In the genomic region with DNA sequence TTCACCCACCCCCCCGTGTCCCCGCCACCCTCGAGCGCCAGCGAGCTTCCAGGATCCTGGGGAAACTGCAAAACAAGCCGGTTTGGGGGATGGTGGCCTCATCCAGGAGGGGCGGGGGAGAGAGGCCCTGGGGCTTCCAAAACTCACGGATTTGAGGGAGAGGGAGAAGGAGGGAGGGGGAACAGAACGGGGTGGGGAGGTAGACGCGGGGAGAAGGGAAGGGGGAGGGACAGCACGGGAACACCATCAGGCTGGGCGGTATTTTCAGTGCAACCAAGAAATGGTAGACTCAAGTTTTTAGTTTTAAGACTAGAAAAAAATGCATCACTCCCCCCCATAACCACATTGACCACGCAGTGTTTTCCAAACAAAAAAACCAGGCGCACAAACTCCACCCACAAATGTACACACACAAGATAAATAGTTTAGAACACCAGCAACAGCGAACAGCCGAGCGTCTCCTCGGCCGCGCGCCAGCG, we compare ENCODE assay signal across 6 cellular contexts. TPM values are rescaled to one million over a fixed set of nuclear protein-coding genes. Genes with fewer than 3 reads are reported as not detected.
A peak's percentile ranks its signal among the peaks of the same experiment; 100 is the strongest.
DNase-seq lines count a peak whose midpoint lies in the region; ATAC-seq and TF ChIP-seq lines count a peak whose summit lies in the region.

No MANE protein-coding gene starts in this region.

- H3K27ac Mint-ChIP-seq in CD4-positive, alpha-beta T cell = no peak overlapping the region

- no peaks in the 10 kb centered on the region for H3K9me3 ChIP-seq in CD4-positive, alpha-beta T cell (ENCODE audit: control insufficient read depth, low read length)

- POLR2A ChIA-PET in CD4-positive, alpha-beta T cell (lab: Charles Lee) = interaction anchor here (1.9 kb wide), 1 partner anchor 122 kb away, joined by 7 read pairs; a partner anchor contains a TSS
- POLR2A ChIA-PET in RWPE1 (lab: Yijun Ruan, JAX; ENCODE audit: low non-redundant PET) = interaction anchor here (0.5 to 1.1 kb wide), 3 partner anchors 45 to 149 kb away, joined by 3 to 4 read pairs (median 4); no protein-coding TSS in a partner anchor

- ATAC-seq in CD4-positive, alpha-beta T cell (ENCODE audit: poor library complexity) = no peak

- CTCF ChIA-PET in CD4-positive, alpha-beta T cell (lab: Charles Lee) = no interaction called here
- CTCF ChIA-PET in RWPE1 (lab: Yijun Ruan, JAX) = interaction anchor here (0.6 to 2.2 kb wide), 6 partner anchors 7 to 272 kb away, joined by 3 to 7 read pairs (median 4); no protein-coding TSS in a partner anchor

- peaks cover 21% of the 10 kb centered on the region for H3K27me3 Mint-ChIP-seq in CD4-positive, alpha-beta T cell

- peaks cover 10% of the 10 kb centered on the region for H3K4me1 Mint-ChIP-seq in CD4-positive, alpha-beta T cell (ENCODE audit: low read depth)

- H3K9me3 Mint-ChIP-seq in CD4-positive, alpha-beta T cell = no peaks in the 10 kb centered on the region

- intact Hi-C loops in CD4-positive, alpha-beta T cell (cut with DNase I, micrococcal nuclease) = loop anchor here in 1 of 2 experiments (5.0 kb wide), 1 partner anchor 162 kb away; no protein-coding TSS in a partner anchor

- no peak for DNase-seq in CD4-positive, alpha-beta T cell
- no peak for DNase-seq in RWPE1 (ENCODE audit: low spot score)
- DNase-seq in islet precursor cell = peak; percentile 61
- no peak for DNase-seq in KBM-7
- DNase-seq in A172 (ENCODE audit: low spot score) = no peak
- no peak for DNase-seq in epidermal melanocyte (ENCODE audit: insufficient read length, low spot score)

- H3K27ac ChIP-seq in CD4-positive, alpha-beta T cell (ENCODE audit: low read depth, low read length) = no peak overlapping the region
- H3K27ac ChIP-seq in RWPE1 = peak overlapping the region; percentile 92

- peak overlapping the region; percentile 82 for H3K4me3 Mint-ChIP-seq in CD4-positive, alpha-beta T cell

- no peaks in the 10 kb centered on the region for H3K36me3 Mint-ChIP-seq in CD4-positive, alpha-beta T cell (ENCODE audit: low read depth)

- in situ Hi-C loops in KBM-7 (cut with MboI; ENCODE audit: low pct_unique_long_range_greater_than_20kb, low sequenced_read_pairs) = no loop called here

- peaks cover 50% of the 10 kb centered on the region for H3K27me3 ChIP-seq in CD4-positive, alpha-beta T cell (ENCODE audit: control insufficient read depth, insufficient read depth, low read length)

- no peak for TF ChIP-seq CTCF in CD4-positive, alpha-beta T cell (IDR thresholded peaks at IDR 0.05)
- TF ChIP-seq CTCF in RWPE1 (conservative IDR thresholded peaks at IDR 0.05; ENCODE audit: low read depth) = no peak

RNA-seq across cellular contexts. Expression of a gene that starts 1.4 kb away (rescaled TPM):
- total RNA-seq in CD4-positive, alpha-beta T cell = 1 to 10 TPM in 1 of 2 experiments, under 1 TPM in 1; 0.96 to 1.4 TPM
- total RNA-seq in A172 (2014; rRNA removed; shearing (Covaris generic)) = 0.40 and 0.43 TPM in 2 replicates

RNA-seq across cellular contexts. Expression of a gene that starts 23.1 kb away (rescaled TPM):
- total RNA-seq in CD4-positive, alpha-beta T cell = under 1 TPM; 0.67 to 0.80 TPM
- total RNA-seq in A172 (2014; rRNA removed; shearing (Covaris generic)) = 79.6 and 94.5 TPM in 2 replicates

RNA-seq across cellular contexts. Expression of a gene that starts 45.5 kb away (rescaled TPM):
- total RNA-seq in CD4-positive, alpha-beta T cell = 10 to 100 TPM; 20.7 to 21.2 TPM
- 104 and 116 TPM in 2 replicates for total RNA-seq in A172 (2014; rRNA removed; shearing (Covaris generic))

RNA-seq across cellular contexts. Expression of a gene that starts 49.6 kb away (rescaled TPM):
- total RNA-seq in CD4-positive, alpha-beta T cell = not detected
- not detected in 2 replicates for total RNA-seq in A172 (2014; rRNA removed; shearing (Covaris generic))

RNA-seq across cellular contexts. Expression of a gene that starts 59.6 kb away (rescaled TPM):
- 10 to 100 TPM; 93.8 to 98.2 TPM for total RNA-seq in CD4-positive, alpha-beta T cell
- 599 and 717 TPM in 2 replicates for total RNA-seq in A172 (2014; rRNA removed; shearing (Covaris generic))

Comparison
In these comparisons a context has a peak if more than half of its experiments do, and no peak if none do; other contexts are left out.
1. RNA of a gene that starts 23.1 kb away (total RNA-seq): 79.6 to 94.5 TPM in A172; 0.67 to 0.80 TPM in CD4-positive, alpha-beta T cell; every median in the first group is over 10 times any median in the second.